1 cellular context compared by ENCODE assay signal in the genomic region with DNA sequence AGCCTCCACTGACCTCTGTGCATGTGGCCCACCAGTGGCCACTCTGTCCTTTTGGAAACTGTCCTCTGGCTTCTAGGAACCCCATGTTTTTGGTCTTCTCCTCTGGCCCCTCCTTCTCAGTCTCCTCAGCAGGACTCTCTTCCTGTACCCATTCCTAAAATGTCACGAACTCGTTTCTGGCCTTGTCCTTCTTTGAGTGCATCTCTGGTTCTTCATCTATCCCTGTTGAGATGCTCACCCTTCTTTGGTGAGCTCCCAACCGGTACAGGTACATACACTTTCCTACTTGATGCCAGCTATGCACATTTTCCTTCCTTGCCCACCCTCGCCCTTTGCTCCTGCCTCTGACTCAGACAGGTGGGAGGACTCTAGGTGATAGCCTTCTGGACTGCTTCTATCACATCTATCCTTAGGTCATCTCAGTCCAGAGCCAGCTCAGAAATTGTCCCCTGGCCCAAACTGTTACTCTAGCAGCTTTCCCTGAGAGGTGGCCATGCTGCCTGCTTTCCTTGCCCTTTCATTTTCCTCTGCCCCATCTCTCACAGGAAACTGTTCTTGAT.
TF ChIP-seq lines count a peak whose summit lies in the region.

No MANE protein-coding gene starts in this region.

TF ChIP-seq in H1, 55 proteins besides CTCF, POLR2A, EP300 and RAD21:
- TF ChIP-seq CTBP2 (IDR thresholded peaks at IDR 0.05; ENCODE audit: borderline replicate concordance, insufficient read depth, insufficient read length, low read length) (no peak), CBX5 (IDR thresholded peaks at IDR 0.05; ENCODE audit: low read depth, low read length) (no peak), SRF (IDR thresholded peaks at IDR 0.05; ENCODE audit: low read depth, low read length) (no peak), KDM1A (IDR thresholded peaks at IDR 0.05; ENCODE audit: borderline replicate concordance, low read length) (no peak), TAF7 (optimal IDR thresholded peaks at IDR 0.05; ENCODE audit: borderline replicate concordance, low read depth, low read length) (no peak), RBBP5 (IDR thresholded peaks at IDR 0.05; ENCODE audit: borderline replicate concordance, low read depth, low read length) (no peak), EZH2 (IDR thresholded peaks at IDR 0.05; ENCODE audit: low read depth, low read length, severe bottlenecking) (no peak)
- TF ChIP-seq, protein P1, sequence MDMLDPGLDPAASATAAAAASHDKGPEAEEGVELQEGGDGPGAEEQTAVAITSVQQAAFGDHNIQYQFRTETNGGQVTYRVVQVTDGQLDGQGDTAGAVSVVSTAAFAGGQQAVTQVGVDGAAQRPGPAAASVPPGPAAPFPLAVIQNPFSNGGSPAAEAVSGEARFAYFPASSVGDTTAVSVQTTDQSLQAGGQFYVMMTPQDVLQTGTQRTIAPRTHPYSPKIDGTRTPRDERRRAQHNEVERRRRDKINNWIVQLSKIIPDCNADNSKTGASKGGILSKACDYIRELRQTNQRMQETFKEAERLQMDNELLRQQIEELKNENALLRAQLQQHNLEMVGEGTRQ (IDR thresholded peaks at IDR 0.05; ENCODE audit: low read length): no peak
